Comparison of ENCODE assay signal across 15 cellular contexts in the genomic region with DNA sequence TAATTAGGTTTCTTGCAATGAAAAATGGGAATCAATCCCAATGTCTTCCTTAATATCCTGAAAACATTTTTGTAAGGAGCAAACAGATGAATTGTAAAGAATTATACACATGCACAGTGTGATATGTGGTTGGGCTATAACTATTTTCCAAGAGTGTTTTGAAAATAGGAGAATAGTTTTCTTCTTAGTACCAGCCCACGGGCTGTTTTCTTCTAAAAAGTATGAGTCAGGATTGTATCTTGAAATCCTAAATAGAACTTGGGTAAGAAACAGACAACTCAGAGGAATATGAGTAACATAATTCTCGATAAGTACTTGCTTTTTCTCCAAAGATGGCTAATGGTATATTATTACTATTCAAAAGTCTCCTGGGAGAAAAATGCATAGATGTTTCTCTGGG.
A peak's percentile ranks its signal among the peaks of the same experiment; 100 is the strongest.
DNase-seq lines count a peak whose midpoint lies in the region; ATAC-seq, FAIRE-seq and TF ChIP-seq lines count a peak whose summit lies in the region.
"Had no signal": no experiment of that assay in that cellular context is flagged by ENCODE, and none has a peak within 500 bp of the region (broad histone marks: within the 10 kb centered on the region; RNA-seq: fewer than 3 reads in every experiment).

No MANE protein-coding gene starts in this region.

- WGBS in testis, 2 donors: 75 to 81% methylated on average over 2 of the region's 2 CpGs

- no peak overlapping the region for H3K4me3 ChIP-seq in epithelial cell of esophagus (ENCODE audit: low read length)
- H3K4me3 ChIP-seq in testis: no peak overlapping the region

- H3K27ac ChIP-seq in testis: no peak overlapping the region

- peak; percentile 76 for ATAC-seq in omental fat pad (ENCODE audit: low FRiP score)
- ATAC-seq: HCT116 had no signal

- TF ChIP-seq CTCF in epithelial cell of esophagus (IDR thresholded peaks at IDR 0.05; ENCODE audit: insufficient read depth, low read depth, low read length, missing control alignments): no peak
- no peak for TF ChIP-seq CTCF in omental fat pad (IDR thresholded peaks at IDR 0.05)
- no peak for TF ChIP-seq CTCF in testis (IDR thresholded peaks at IDR 0.05)

- DNase-seq in EL: peak; percentile 30
- peak; percentile 20 for DNase-seq in M059J (ENCODE audit: low read depth)
- DNase-seq in epithelial cell of esophagus (ENCODE audit: low read depth): peak; percentile 2
- DNase-seq in omental fat pad (ENCODE audit: low spot score): no peak
- DNase-seq in H54 (ENCODE audit: insufficient read length, low spot score): no peak
- no peak for DNase-seq in GM12891 (ENCODE audit: insufficient read length, low spot score)
- no peak for DNase-seq in testis
- DNase-seq: C1 segment of cervical spinal cord; CD4-positive, alpha-beta memory T cell; DMS153; DMS79 treated with DMSO at 0.1 percent for 48 hours had no signal

- no peaks in the 10 kb centered on the region for H3K9me3 ChIP-seq in testis

- no peaks in the 10 kb centered on the region for H3K36me3 ChIP-seq in testis (ENCODE audit: low read depth, missing control alignments)

- no peaks in the 10 kb centered on the region for H3K27me3 ChIP-seq in testis

- TF ChIP-seq POLR2A in H54 (IDR thresholded peaks at IDR 0.05; ENCODE audit: low read depth, low read length) (no peak), GM12891 (IDR thresholded peaks at IDR 0.05; ENCODE audit: low read depth, low read length) (no peak), testis (IDR thresholded peaks at IDR 0.05) (no peak)

- intact Hi-C loops in testis (cut with DNase I; ENCODE audit: low total_unique reads): no loop called here

- no peaks in the 10 kb centered on the region for H3K4me1 ChIP-seq in testis

- FAIRE-seq in H54 (lab: Jason Lieb, UNC) (no peak), GM12891 (lab: Jason Lieb, UNC) (no peak)
- FAIRE-seq: A204.1, GM12892, GM19239 had no signal

TF ChIP-seq in GM12891, 5 proteins besides CTCF, POLR2A, EP300 and RAD21:
- TF ChIP-seq PAX5 (IDR thresholded peaks at IDR 0.05; ENCODE audit: insufficient read depth, low read length, severe bottlenecking) (no peak), POU2F2 (IDR thresholded peaks at IDR 0.05; ENCODE audit: low read depth, low read length) (no peak), TAF1 (IDR thresholded peaks at IDR 0.05; ENCODE audit: low read depth, low read length) (no peak), SPI1 (IDR thresholded peaks at IDR 0.05; ENCODE audit: low read depth, low read length) (no peak), POLR2AphosphoS5 (IDR thresholded peaks at IDR 0.05; ENCODE audit: low read depth, low read length) (no peak)

Comparison
In these comparisons a context has a peak if more than half of its experiments do, and no peak if none do; other contexts are left out.
1. DNase-seq: peak in EL (single experiment), M059J (single experiment) and epithelial cell of esophagus (single experiment); none in omental fat pad (single experiment), H54 (single experiment), GM12891 (single experiment) and testis (single experiment).